15 cellular contexts compared by ENCODE assay signal in genomic region chr12:110566993-110567392, GRCh38. TPM values are rescaled to one million over a fixed set of nuclear protein-coding genes. Genes with fewer than 3 reads are reported as not detected.
DNase-seq lines count a peak whose midpoint lies in the region; ATAC-seq and TF ChIP-seq lines count a peak whose summit lies in the region.
"Had no signal": no experiment of that assay in that cellular context is flagged by ENCODE, and none has a peak within 500 bp of the region (broad histone marks: within the 10 kb centered on the region; RNA-seq: fewer than 3 reads in every experiment).

No MANE protein-coding gene starts in this region.

- ATAC-seq in gastrocnemius medialis (no peak), HG02973 (IDR thresholded peaks at IDR 0.05; ENCODE audit: unreplicated experiment) (no peak)

- no TSS peak for BruUV-seq in MCF 10A (replicated peaks; lab: Mats Ljungman, UMichigan)

- CTCF ChIA-PET in MCF 10A (lab: Yijun Ruan, JAX) = interaction anchor here (0.6 to 2.9 kb wide), 7 partner anchors 9 to 460 kb away, joined by 3 to 14 read pairs (median 5); no protein-coding TSS in a partner anchor

- TF ChIP-seq CTCF in MCF 10A (IDR thresholded peaks at IDR 0.05; ENCODE audit: unreplicated experiment) (no peak), breast epithelium (IDR thresholded peaks at IDR 0.05) (no peak), gastrocnemius medialis (IDR thresholded peaks at IDR 0.05 in 4 of 5, conservative IDR thresholded peaks at IDR 0.05 in 1 of 5) (no peak)

- intact Hi-C loops in MCF 10A (cut with micrococcal nuclease) (no loop called here), breast epithelium (cut with DNase I; ENCODE audit: low total_unique reads) (no loop called here), gastrocnemius medialis (cut with DNase I; ENCODE audit: low total_unique reads) (no loop called here)
- intact Hi-C loops in dendritic cell treated with granulocyte-macrophage colony-stimulating factor and Interleukin-4, amounts not matched to agents 40 ng/mL and 50 ng/mL, for 4 days (cut with micrococcal nuclease) = no loop called here

- H3K36me3 Mint-ChIP-seq in MCF 10A (ENCODE audit: insufficient read depth, unreplicated experiment) (peaks cover 34% of the 10 kb centered on the region), IgD-negative memory B cell (peaks cover 10% of the 10 kb centered on the region)
- H3K36me3 Mint-ChIP-seq in dendritic cell treated with granulocyte-macrophage colony-stimulating factor and Interleukin-4, amounts not matched to agents 40 ng/mL and 50 ng/mL, for 4 days (ENCODE audit: low read depth) = peaks cover 12% of the 10 kb centered on the region

- H3K27me3 ChIP-seq in breast epithelium (no peaks in the 10 kb centered on the region), gastrocnemius medialis (no peaks in the 10 kb centered on the region)
- H3K27me3 ChIP-seq: brain microvascular endothelial cell, left lung, vagina had no signal

- no peak overlapping the region for H3K4me3 Mint-ChIP-seq in MCF 10A (ENCODE audit: unreplicated experiment)
- peak overlapping the region in 1 of 4 donors; percentile 6 for H3K4me3 Mint-ChIP-seq in IgD-negative memory B cell
- no peak overlapping the region for H3K4me3 Mint-ChIP-seq in dendritic cell treated with granulocyte-macrophage colony-stimulating factor and Interleukin-4, amounts not matched to agents 40 ng/mL and 50 ng/mL, for 4 days

- H3K27ac Mint-ChIP-seq in MCF 10A (ENCODE audit: low read depth, unreplicated experiment) (peak overlapping the region; percentile 71), IgD-negative memory B cell (peak overlapping the region in 2 of 3 donors; percentile 58 to 84)
- peak overlapping the region; percentile 7 for H3K27ac Mint-ChIP-seq in dendritic cell treated with granulocyte-macrophage colony-stimulating factor and Interleukin-4, amounts not matched to agents 40 ng/mL and 50 ng/mL, for 4 days

- no peak for TF ChIP-seq POLR2A in breast epithelium (IDR thresholded peaks at IDR 0.05)
- TF ChIP-seq POLR2A in gastrocnemius medialis (IDR thresholded peaks at IDR 0.05) = no peak

- H3K4me1 ChIP-seq in breast epithelium = peaks cover 0 to 25% of the 10 kb centered on the region in 2 donors
- peaks cover 61 to 68% of the 10 kb centered on the region in 2 donors for H3K4me1 ChIP-seq in gastrocnemius medialis

- H3K27me3 Mint-ChIP-seq in MCF 10A (ENCODE audit: insufficient read depth, unreplicated experiment) = no peaks in the 10 kb centered on the region
- H3K27me3 Mint-ChIP-seq in IgD-negative memory B cell = no peaks in the 10 kb centered on the region
- no peaks in the 10 kb centered on the region for H3K27me3 Mint-ChIP-seq in dendritic cell treated with granulocyte-macrophage colony-stimulating factor and Interleukin-4, amounts not matched to agents 40 ng/mL and 50 ng/mL, for 4 days

- peaks cover 8% of the 10 kb centered on the region for H3K9me3 Mint-ChIP-seq in MCF 10A (ENCODE audit: unreplicated experiment)
- H3K9me3 Mint-ChIP-seq in IgD-negative memory B cell = peaks cover 2 to 9% (median 8%) of the 10 kb centered on the region in 3 donors
- peaks cover 7% of the 10 kb centered on the region for H3K9me3 Mint-ChIP-seq in dendritic cell treated with granulocyte-macrophage colony-stimulating factor and Interleukin-4, amounts not matched to agents 40 ng/mL and 50 ng/mL, for 4 days

- DNase-seq in MCF 10A (ENCODE audit: unreplicated experiment) (no peak), breast epithelium (ENCODE audit: low spot score in 2 of 2) (no peak), gastrocnemius medialis (no peak), NCI-H2227 treated with DMSO at 0.1 percent for 48 hours (lab: John Stamatoyannopoulos, UW) (no peak), DMS153 (lab: John Stamatoyannopoulos, UW) (no peak)
- DNase-seq: brain microvascular endothelial cell; left lung; NCI-H2171 treated with DMSO at 0.1 percent for 48 hours; NCI-H748 treated with DMSO at 0.1 percent for 48 hours; stimulated activated CD4-positive, alpha-beta T cell treated with anti-CD3 and anti-CD28 coated beads, Interleukin-2, amount 100 ng/mL, for 24 hours had no signal

- no peaks in the 10 kb centered on the region for H3K36me3 ChIP-seq in breast epithelium
- H3K36me3 ChIP-seq in gastrocnemius medialis = no peaks in the 10 kb centered on the region
- H3K36me3 ChIP-seq: brain microvascular endothelial cell, left lung, vagina had no signal

- H3K27ac ChIP-seq in breast epithelium (no peak overlapping the region), gastrocnemius medialis (peak overlapping the region; percentile 72 to 95 (median 88))
- H3K27ac ChIP-seq: brain microvascular endothelial cell, KMS-11, left lung, vagina had no signal

- POLR2A ChIA-PET in MCF 10A (lab: Yijun Ruan, JAX) = interaction anchor here (0.7 to 16.7 kb wide), 9 partner anchors 10 to 36 kb away, joined by 3 to 325 read pairs (median 9); no protein-coding TSS in a partner anchor

- H3K4me1 Mint-ChIP-seq in MCF 10A (ENCODE audit: insufficient read depth, unreplicated experiment) = peaks cover 31% of the 10 kb centered on the region
- H3K4me1 Mint-ChIP-seq in IgD-negative memory B cell = peaks cover 40 to 51% (median 46%) of the 10 kb centered on the region in 3 donors
- peaks cover 53% of the 10 kb centered on the region for H3K4me1 Mint-ChIP-seq in dendritic cell treated with granulocyte-macrophage colony-stimulating factor and Interleukin-4, amounts not matched to agents 40 ng/mL and 50 ng/mL, for 4 days (ENCODE audit: low read depth)

- H3K9me3 ChIP-seq in breast epithelium = peaks cover 0 to 14% of the 10 kb centered on the region in 2 donors
- peaks cover 0 to 5% (median 2%) of the 10 kb centered on the region in 3 donors for H3K9me3 ChIP-seq in gastrocnemius medialis

- no peak overlapping the region for H3K4me3 ChIP-seq in breast epithelium
- H3K4me3 ChIP-seq in gastrocnemius medialis = no peak overlapping the region
- H3K4me3 ChIP-seq: left lung, vagina had no signal

- in situ Hi-C loops in gastrocnemius medialis (cut with MboI; ENCODE audit: low sequenced_read_pairs in 4 of 4) = no loop called here

RNA-seq across cellular contexts. Expression of gene PPTC7, which starts 16.1 kb away (rescaled TPM):
- 32.0 and 36.5 TPM in 2 replicates for total RNA-seq in MCF 10A (2022)
- total RNA-seq in breast epithelium = 10 to 100 TPM; 21.6 to 31.9 (median 26.7) TPM
- 10.1 TPM for polyA plus RNA-seq in IgD-negative memory B cell
- 10 to 100 TPM; 27.6 to 85.8 (median 58.4) TPM for total RNA-seq in gastrocnemius medialis

RNA-seq across cellular contexts. Expression of gene TCTN1, which starts 46.9 kb away (rescaled TPM):
- total RNA-seq in MCF 10A (2022) = 36.5 and 38.9 TPM in 2 replicates
- total RNA-seq in breast epithelium = 10 to 100 TPM; 43.0 to 76.0 (median 56.3) TPM
- polyA plus RNA-seq in IgD-negative memory B cell = 24.2 TPM
- total RNA-seq in gastrocnemius medialis = 10 to 100 TPM in 3 of 4 donors, 1 to 10 TPM in 1; 4.7 to 30.8 (median 22.7) TPM

Comparison
In these comparisons a context has a peak if more than half of its experiments do, and no peak if none do; other contexts are left out.
1. H3K27ac Mint-ChIP-seq: peak in every context shown above with its lines; median percentile 71 in MCF 10A; 71 in IgD-negative memory B cell; 7 in dendritic cell treated with granulocyte-macrophage colony-stimulating factor and Interleukin-4, amounts not matched to agents 40 ng/mL and 50 ng/mL, for 4 days.
2. H3K27ac ChIP-seq: peak in gastrocnemius medialis (4 of 4); none in breast epithelium (0 of 2).